8 cellular contexts compared by ENCODE assay signal in genomic region chr1:182962554-182963115, GRCh38. TPM values are rescaled to one million over a fixed set of nuclear protein-coding genes. Genes with fewer than 3 reads are reported as not detected.
DNase-seq lines count a peak whose midpoint lies in the region; ATAC-seq, FAIRE-seq and TF ChIP-seq lines count a peak whose summit lies in the region.

No MANE protein-coding gene starts in this region.

- no peaks in the 10 kb centered on the region for H4K20me1 ChIP-seq in PC-9 (ENCODE audit: insufficient read depth)

- no peak overlapping the region for H3K27ac Mint-ChIP-seq in central memory CD8-positive, alpha-beta T cell (ENCODE audit: low read depth)

- H3K4me3 ChIP-seq in HAP-1: no peak overlapping the region
- peak overlapping the region; percentile 41; the same call in 1 of the 2 replicates for H3K4me3 ChIP-seq in PC-9
- H3K4me3 ChIP-seq in small intestine (ENCODE audit: low read depth in 1 of 2, low read length in 2 of 2): no peak overlapping the region

- H3K27me3 Mint-ChIP-seq in central memory CD8-positive, alpha-beta T cell: peaks cover 36% of the 10 kb centered on the region

- H3K4me1 Mint-ChIP-seq in central memory CD8-positive, alpha-beta T cell: no peaks in the 10 kb centered on the region

- peak overlapping the region; percentile 59 for H3K27ac ChIP-seq in PC-9
- H3K27ac ChIP-seq in small intestine (ENCODE audit: low read depth in 1 of 2, low read length in 1 of 2): peak overlapping the region in 1 of 2 donors; percentile 52

- peak overlapping the region; percentile 57 for H2AFZ ChIP-seq in PC-9

- no peaks in the 10 kb centered on the region for H3K36me3 Mint-ChIP-seq in central memory CD8-positive, alpha-beta T cell (ENCODE audit: insufficient read depth)

- H3K4me2 ChIP-seq in PC-9: peak overlapping the region; percentile 79

- no peak overlapping the region for H3K4me3 Mint-ChIP-seq in central memory CD8-positive, alpha-beta T cell

- WGBS in small intestine, 3 donors: 9 to 13% (median 11%) methylated on average over 6 of the region's 6 CpGs

- CTCF ChIA-PET in PC-9 (lab: Charles Lee): interaction anchor here (0.5 to 1.1 kb wide), 10 partner anchors 12 to 722 kb away, joined by 3 to 13 read pairs (median 4); no protein-coding TSS in a partner anchor

- intact Hi-C loops in PC-9 (cut with micrococcal nuclease; ENCODE audit: unreplicated experiment): loop anchor here (1.0 to 10.0 kb wide), 10 partner anchors 62 to 661 kb away; partner anchors contain the start of gene LAMC2

- POLR2A ChIA-PET in PC-9 (lab: Charles Lee; ENCODE audit: unreplicated experiment): interaction anchor here (0.6 to 1.1 kb wide), 5 partner anchors 12 to 272 kb away, joined by 3 to 11 read pairs (median 3); no protein-coding TSS in a partner anchor

- peak; percentile 97 for TF ChIP-seq CTCF in LNCAP (IDR thresholded peaks at IDR 0.05)
- peak; percentile 95 for TF ChIP-seq CTCF in PC-9 (conservative IDR thresholded peaks at IDR 0.05)

- no peak for FAIRE-seq in small intestine (lab: Jason Lieb, UNC)

- ATAC-seq in central memory CD8-positive, alpha-beta T cell (replicated peaks; ENCODE audit: extremely low read depth, poor library complexity, severe bottlenecking): peak; percentile 52

- no peaks in the 10 kb centered on the region for H3K79me2 ChIP-seq in PC-9 (ENCODE audit: low read depth)

- no TSS peak for BruUV-seq in PC-9 (replicated peaks; lab: Mats Ljungman, UMichigan)

- H3K36me3 ChIP-seq in HAP-1 (replicated peaks) (no peaks in the 10 kb centered on the region), PC-9 (ENCODE audit: low read depth) (no peaks in the 10 kb centered on the region), small intestine (ENCODE audit: control insufficient read depth in 2 of 2, insufficient read depth in 2 of 2, low read length in 2 of 2) (no peaks in the 10 kb centered on the region)

- no peaks in the 10 kb centered on the region for H3K9me3 Mint-ChIP-seq in central memory CD8-positive, alpha-beta T cell

- H3K27me3 ChIP-seq in HAP-1 (ENCODE audit: low read depth) (no peaks in the 10 kb centered on the region), PC-9 (ENCODE audit: insufficient read depth, low read depth) (no peaks in the 10 kb centered on the region), small intestine (ENCODE audit: control insufficient read depth in 2 of 2, insufficient read depth in 2 of 2, low read length in 2 of 2) (no peaks in the 10 kb centered on the region)

- no peaks in the 10 kb centered on the region for H3K9me2 ChIP-seq in PC-9 (ENCODE audit: insufficient read depth)

- in situ Hi-C loops in HAP-1 (cut with MboI; ENCODE audit: low sequenced_read_pairs): loop anchor here (25.0 kb wide), 1 partner anchor 275 kb away; no protein-coding TSS in a partner anchor

- H3F3A ChIP-seq in PC-9 (ENCODE audit: insufficient read depth, low read depth): peaks cover 3% of the 10 kb centered on the region

- DNase-seq in stimulated activated CD4-positive, alpha-beta T cell treated with anti-CD3 and anti-CD28 coated beads, Interleukin-15, amount 100 ng/mL, for 24 hours: peak; percentile 43
- no peak for DNase-seq in stimulated activated CD4-positive, alpha-beta T cell treated with anti-CD3 and anti-CD28 coated beads, Interleukin-2, amount 100 ng/mL, for 48 hours
- DNase-seq in HAP-1 (ENCODE audit: low spot score in 2 of 2) (peak; percentile 83), PC-9 (peak; percentile 70 to 82), islet precursor cell (peak; percentile 87), small intestine (peak; percentile 79)
- DNase-seq in central memory CD8-positive, alpha-beta T cell (ENCODE audit: low spot score in 2 of 2): no peak

- H3K9me3 ChIP-seq in HAP-1: no peaks in the 10 kb centered on the region
- H3K9me3 ChIP-seq in PC-9 (ENCODE audit: insufficient read depth, low read depth): no peaks in the 10 kb centered on the region
- H3K9me3 ChIP-seq in small intestine (ENCODE audit: control insufficient read depth, low read depth): no peaks in the 10 kb centered on the region

- H3K4me1 ChIP-seq in HAP-1 (peaks cover 24% of the 10 kb centered on the region), PC-9 (replicated peaks; ENCODE audit: insufficient read depth) (peaks cover 13% of the 10 kb centered on the region), small intestine (ENCODE audit: control insufficient read depth in 2 of 2, insufficient read depth in 1 of 2, low read depth in 1 of 2, low read length in 1 of 2) (no peaks in the 10 kb centered on the region)

RNA-seq across cellular contexts. Expression of gene SHCBP1L, which starts 9.7 kb away (rescaled TPM):
- total RNA-seq in PC-9 (2021): not detected in 2 replicates
- polyA plus RNA-seq in small intestine: not detected

Comparison
In these comparisons a context has a peak if more than half of its experiments do, and no peak if none do; other contexts are left out.
1. DNase-seq: peak in stimulated activated CD4-positive, alpha-beta T cell treated with anti-CD3 and anti-CD28 coated beads, Interleukin-15, amount 100 ng/mL, for 24 hours (single experiment), HAP-1 (2 of 2), PC-9 (2 of 2), islet precursor cell (single experiment) and small intestine (single experiment); none in stimulated activated CD4-positive, alpha-beta T cell treated with anti-CD3 and anti-CD28 coated beads, Interleukin-2, amount 100 ng/mL, for 48 hours (0 of 2) and central memory CD8-positive, alpha-beta T cell (0 of 2).